ENCODE assay signal across 14 cellular contexts in genomic region chr2:6103949-6104348, GRCh38.
DNase-seq lines count a peak whose midpoint lies in the region; ATAC-seq and TF ChIP-seq lines count a peak whose summit lies in the region.
"Had no signal": no experiment of that assay in that cellular context is flagged by ENCODE, and none has a peak within 500 bp of the region (broad histone marks: within the 10 kb centered on the region; RNA-seq: fewer than 3 reads in every experiment).

No MANE protein-coding gene starts in this region.

- TF ChIP-seq CTCF in A673 (conservative IDR thresholded peaks at IDR 0.05; ENCODE audit: low read depth, low read length), result peak; percentile 28; the same call in 1 of the 2 replicates
- 0 out of 2 replicates have a peak, but pooled peaks have one; percentile 10 for TF ChIP-seq CTCF in GM12874 (IDR thresholded peaks at IDR 0.05; ENCODE audit: insufficient read depth, low read depth, low read length)

- DNase-seq in A673 (ENCODE audit: low spot score) (peak; percentile 17), NCI-H2029 treated with DMSO at 0.1 percent for 48 hours (lab: John Stamatoyannopoulos, UW) (peak; percentile 84), SW480 (ENCODE audit: low spot score) (peak; percentile 20), COLO829 (ENCODE audit: low spot score) (no peak), MV-4-11 (lab: John Stamatoyannopoulos, UW) (no peak)
- DNase-seq: activated B cell treated with CpG ODN at 0.5 μM for 24 hours; activated T-cell treated with anti-CD3 and anti-CD28 coated beads, Interleukin-2, amount 50 U/mL, for 72 hours; effector memory CD4-positive, alpha-beta T cell; NCI-H2171; nephron progenitor cell had no signal

- no peak overlapping the region for H3K27ac ChIP-seq in A673 (ENCODE audit: low read depth, low read length, poor library complexity, severe bottlenecking)
- H3K27ac ChIP-seq: SJSA1 had no signal

- no TSS peak for BruUV-seq in A673 (replicated peaks; lab: Mats Ljungman, UMichigan)

- no peaks in the 10 kb centered on the region for H3K36me3 ChIP-seq in A673 (ENCODE audit: insufficient read depth, low read length, poor library complexity, severe bottlenecking)
- H3K36me3 ChIP-seq: SJSA1 had no signal

- H3K9me3 ChIP-seq in A673 (ENCODE audit: low read depth, low read length, poor library complexity, severe bottlenecking), result no peaks in the 10 kb centered on the region
- H3K9me3 ChIP-seq: SJSA1 had no signal

- H3K27me3 ChIP-seq in A673 (replicated peaks; ENCODE audit: insufficient read depth, low read depth, low read length, poor library complexity), result no peaks in the 10 kb centered on the region
- H3K27me3 ChIP-seq: SJSA1 had no signal

- intact Hi-C loops in A673 (cut with micrococcal nuclease; ENCODE audit: unreplicated experiment), result no loop called here

- H3K4me1 ChIP-seq in A673 (ENCODE audit: insufficient read depth, low read length, poor library complexity, severe bottlenecking), result no peaks in the 10 kb centered on the region
- H3K4me1 ChIP-seq: SJSA1 had no signal

- CTCF ChIA-PET in A673 (lab: Charles Lee), result no interaction called here

- ATAC-seq in HG03039 (IDR thresholded peaks at IDR 0.05; ENCODE audit: unreplicated experiment) (no peak), HG03439 (IDR thresholded peaks at IDR 0.05; ENCODE audit: unreplicated experiment) (no peak)
- ATAC-seq: activated T-cell treated with anti-CD3 and anti-CD28 coated beads, Interleukin-2, amount 50 U/mL, for 72 hours had no signal

- H3K4me3 ChIP-seq in A673 (ENCODE audit: low read depth, low read length, poor library complexity, severe bottlenecking), result no peak overlapping the region
- H3K4me3 ChIP-seq: SJSA1 had no signal

- POLR2A ChIA-PET in A673 (lab: Charles Lee; ENCODE audit: low non-redundant PET), result no interaction called here

Comparison
In these comparisons a context has a peak if more than half of its experiments do, and no peak if none do; other contexts are left out.
1. DNase-seq: peak in A673 (single experiment), NCI-H2029 treated with DMSO at 0.1 percent for 48 hours (single experiment) and SW480 (single experiment); none in COLO829 (single experiment) and MV-4-11 (single experiment).